18 cellular contexts compared by ENCODE assay signal in the genomic region with DNA sequence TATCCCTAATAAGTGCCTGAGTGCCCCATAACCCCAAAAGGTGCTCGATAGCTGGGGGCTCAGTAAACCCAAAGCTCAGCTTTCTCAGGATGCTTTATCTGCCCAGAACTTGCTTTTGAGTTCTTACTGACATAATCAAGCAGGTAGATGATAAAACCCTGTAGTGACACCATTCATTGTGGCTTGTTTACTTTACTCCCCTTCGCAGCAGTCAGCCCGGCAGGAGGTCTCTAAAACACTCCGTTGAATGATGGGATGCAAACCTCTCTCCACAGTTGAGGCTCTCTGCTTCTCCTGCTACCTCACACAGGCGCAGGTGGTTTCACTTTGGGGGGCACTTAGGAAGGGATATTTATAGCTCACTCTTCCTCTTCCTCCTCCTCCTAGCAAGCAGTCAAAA.
DNase-seq lines count a peak whose midpoint lies in the region; ATAC-seq and TF ChIP-seq lines count a peak whose summit lies in the region.
"Had no signal": no experiment of that assay in that cellular context is flagged by ENCODE, and none has a peak within 500 bp of the region (broad histone marks: within the 10 kb centered on the region; RNA-seq: fewer than 3 reads in every experiment).

No MANE protein-coding gene starts in this region.

- H3K27me3 ChIP-seq in iPS-18a (ENCODE audit: control insufficient read depth, insufficient read depth, low read length) (peaks cover 22% of the 10 kb centered on the region), left lung (no peaks in the 10 kb centered on the region)
- H3K27me3 ChIP-seq: upper lobe of left lung had no signal

- peaks cover 16% of the 10 kb centered on the region for H3K4me1 ChIP-seq in iPS-18a (ENCODE audit: control insufficient read depth, low read depth, low read length)
- H3K4me1 ChIP-seq in left lung, result peaks cover 0 to 4% of the 10 kb centered on the region in 2 donors

- H3K27ac ChIP-seq in iPS-18a (ENCODE audit: low read length) (no peak overlapping the region), left lung (no peak overlapping the region)
- H3K27ac ChIP-seq: SK-N-MC, upper lobe of left lung had no signal

- no peak overlapping the region for H3K9ac ChIP-seq in iPS-18a (ENCODE audit: low read length)

- no peak for ATAC-seq in left lung
- ATAC-seq: naive thymus-derived CD4-positive, alpha-beta T cell; PC-3 had no signal

- H3K9me3 ChIP-seq in iPS-18a (ENCODE audit: control insufficient read depth, low read depth, low read length) (no peaks in the 10 kb centered on the region), left lung (peaks cover 0 to 8% of the 10 kb centered on the region in 2 donors)

- DNase-seq in DMS153 (lab: John Stamatoyannopoulos, UW), result peak; percentile 73
- peak; percentile 84 for DNase-seq in NCI-H146 treated with DMSO at 0.1 percent for 48 hours (lab: John Stamatoyannopoulos, UW; ENCODE audit: unreplicated experiment)
- peak; percentile 13 for DNase-seq in NCI-H774 (lab: John Stamatoyannopoulos, UW)
- DNase-seq in NCI-H526 (lab: John Stamatoyannopoulos, UW), result no peak
- no peak for DNase-seq in left lung
- no peak for DNase-seq in inferior parietal cortex (ENCODE audit: extremely low spot score)
- no peak for DNase-seq in GM19238 (ENCODE audit: insufficient read length, low spot score)
- DNase-seq: ACHN; activated effector memory CD4-positive, alpha-beta T cell treated with anti-CD3 and anti-CD28 coated beads, Interleukin-2, amount 50 U/mL, for 16 hours; CD4-positive, CD25-positive, alpha-beta regulatory T cell; dermis blood vessel endothelial cell; KBM-7; naive thymus-derived CD4-positive, alpha-beta T cell; NCI-H446 treated with DMSO at 0.1 percent for 48 hours; PC-3; upper lobe of left lung had no signal

- TF ChIP-seq CTCF in left lung (IDR thresholded peaks at IDR 0.05), result no peak

- H3K4me3 ChIP-seq in iPS-18a (ENCODE audit: low read length) (peak overlapping the region; percentile 27), left lung (no peak overlapping the region)
- H3K4me3 ChIP-seq: SK-N-MC, upper lobe of left lung had no signal

- intact Hi-C loops in left lung (cut with DNase I), result no loop called here

- H3K36me3 ChIP-seq in iPS-18a (ENCODE audit: control insufficient read depth, low read depth, low read length) (no peaks in the 10 kb centered on the region), left lung (no peaks in the 10 kb centered on the region)
- H3K36me3 ChIP-seq: upper lobe of left lung had no signal

Comparison
In these comparisons a context has a peak if more than half of its experiments do, and no peak if none do; other contexts are left out.
1. DNase-seq: peak in DMS153 (single experiment), NCI-H146 treated with DMSO at 0.1 percent for 48 hours (single experiment) and NCI-H774 (single experiment); none in NCI-H526 (0 of 2), left lung (0 of 2), inferior parietal cortex (single experiment) and GM19238 (single experiment).